ENCODE assay signal across 34 cellular contexts in genomic region chr16:3212567-3212966, GRCh38. TPM values are rescaled to one million over a fixed set of nuclear protein-coding genes. Genes with fewer than 3 reads are reported as not detected.
"Had no signal": no experiment of that assay in that cellular context is flagged by ENCODE, and none has a peak within 500 bp of the region (broad histone marks: within the 10 kb centered on the region; RNA-seq: fewer than 3 reads in every experiment).

No MANE protein-coding gene starts in this region.

- H3K27me3 Mint-ChIP-seq: T-cell had no signal

- H3K36me3 ChIP-seq: brain microvascular endothelial cell, gastrocnemius medialis, neural progenitor cell, sigmoid colon, tibial nerve, WERI-Rb-1 had no signal

- H3K4me3 Mint-ChIP-seq: activated naive CD4-positive, alpha-beta T cell treated with anti-CD3 and anti-CD28 coated beads for 36 hours; activated T-cell treated with anti-CD3 and anti-CD28 coated beads, Interleukin-2, amount 50 U/mL, for 4 hours; effector memory CD8-positive, alpha-beta T cell; neural progenitor cell had no signal

- FAIRE-seq: astrocyte, keratinocyte had no signal

- H3K27me3 ChIP-seq: brain microvascular endothelial cell, sigmoid colon, tibial nerve had no signal

- H3K4me1 Mint-ChIP-seq: neural progenitor cell had no signal

- H3K9me3 ChIP-seq: gastrocnemius medialis, sigmoid colon had no signal

- H3K4me3 ChIP-seq: gastrocnemius medialis, neural progenitor cell, psoas muscle, sigmoid colon, smooth muscle cell, tibial nerve had no signal

- H3K27ac ChIP-seq: brain microvascular endothelial cell, gastrocnemius medialis, neural progenitor cell, parathyroid adenoma, psoas muscle, sigmoid colon, tibial nerve, WERI-Rb-1 had no signal

- H3K9me3 Mint-ChIP-seq: effector memory CD8-positive, alpha-beta T cell had no signal

- ATAC-seq: activated CD4-positive, CD25-positive, alpha-beta regulatory T cell treated with anti-CD3 and anti-CD28 coated beads, Interleukin-2, amount 50 U/mL, for 24 hours; activated T-cell treated with anti-CD3 and anti-CD28 coated beads, Interleukin-2, amount 50 U/mL, for 4 hours; effector memory CD8-positive, alpha-beta T cell; gastrocnemius medialis; left cardiac atrium; psoas muscle; T-cell had no signal

- DNase-seq: activated CD4-positive, alpha-beta T cell treated with anti-CD3 and anti-CD28 coated beads, Interleukin-2, amount 50 U/mL, for 1 hour; activated CD8-positive, alpha-beta memory T cell treated with anti-CD3 and anti-CD28 coated beads for 24 hours; activated CD8-positive, alpha-beta memory T cell treated with anti-CD3 and anti-CD28 coated beads, Interleukin-2, amount 50 U/mL, for 4 hours; activated naive CD4-positive, alpha-beta T cell treated with anti-CD3 and anti-CD28 coated beads for 36 hours; activated T-cell treated with anti-CD3 and anti-CD28 coated beads, Interleukin-2, amount 50 U/mL, for 4 hours; amniotic stem cell; brain microvascular endothelial cell; cortex of kidney; effector memory CD8-positive, alpha-beta T cell; erythroblast; gastrocnemius medialis; hippocampal formation; left cardiac atrium; mammary epithelial cell; occipital lobe; psoas muscle; sigmoid colon; stimulated activated CD4-positive, alpha-beta T cell treated with anti-CD3 and anti-CD28 coated beads, Interleukin-2, amount 100 ng/mL, for 24 hours; stimulated activated naive CD4-positive, alpha-beta T cell treated with Interleukin-2 at 50 U/mL for 16 hours; T-cell; T1000; WERI-Rb-1 had no signal

- H3K4me1 ChIP-seq: gastrocnemius medialis, neural progenitor cell, psoas muscle, sigmoid colon, tibial nerve had no signal

- H3K27ac Mint-ChIP-seq: activated naive CD4-positive, alpha-beta T cell treated with anti-CD3 and anti-CD28 coated beads for 36 hours; effector memory CD8-positive, alpha-beta T cell; neural progenitor cell had no signal

- H3K36me3 Mint-ChIP-seq: neural progenitor cell had no signal

RNA-seq across cellular contexts. Expression of gene OR1F1, which starts 24.6 kb away (rescaled TPM):
- total RNA-seq: activated naive CD4-positive, alpha-beta T cell treated with anti-CD3 and anti-CD28 coated beads for 36 hours; activated T-cell treated with anti-CD3 and anti-CD28 coated beads, Interleukin-2, amount 50 U/mL, for 4 hours; cardiac septum; gastrocnemius medialis; left cardiac atrium; liver; mammary epithelial cell; mucosa of gallbladder; psoas muscle; sigmoid colon; smooth muscle cell; T-cell; tibial nerve; ureter had no signal
- polyA plus RNA-seq: liver, psoas muscle, sigmoid colon, smooth muscle cell had no signal

RNA-seq across cellular contexts. Expression of gene MEFV, which starts 43.9 kb away (rescaled TPM):
- total RNA-seq: astrocyte, chondrocyte, mammary epithelial cell, smooth muscle cell had no signal
- polyA plus RNA-seq: keratinocyte, mammary epithelial cell, smooth muscle cell had no signal
